Comparison of ENCODE assay signal across 22 cellular contexts in genomic region chr15:32123473-32123872, GRCh38.
"Had no signal": no experiment of that assay in that cellular context is flagged by ENCODE, and none has a peak within 500 bp of the region (broad histone marks: within the 10 kb centered on the region; RNA-seq: fewer than 3 reads in every experiment).

No MANE protein-coding gene starts in this region.

- DNase-seq: dermis blood vessel endothelial cell; dorsolateral prefrontal cortex; effector CD4-positive, alpha-beta T cell; effector memory CD4-positive, alpha-beta T cell; foreskin keratinocyte; heart right ventricle; hippocampal formation; left cardiac atrium; left lung; left ventricle myocardium superior; lower lobe of right lung; mesenchymal stem cell; mucosa of descending colon had no signal

- H3K27ac ChIP-seq: coronary artery, dorsolateral prefrontal cortex, esophagus muscularis mucosa, foreskin keratinocyte, gastroesophageal sphincter, heart right ventricle, left lung, lower lobe of right lung had no signal

- H3K27me3 ChIP-seq: dorsolateral prefrontal cortex, esophagus muscularis mucosa, foreskin keratinocyte, left lung had no signal

- H3K36me3 ChIP-seq: esophagus muscularis mucosa, gastroesophageal sphincter, heart right ventricle, left lung, lower lobe of right lung had no signal

- ATAC-seq: foreskin keratinocyte, gastroesophageal sphincter, heart right ventricle, left cardiac atrium, left lung, left ventricle myocardium superior, lower lobe of right lung, mucosa of descending colon had no signal

- FAIRE-seq: colon, endothelial cell of umbilical vein, frontal cortex, islet of Langerhans, keratinocyte had no signal

- H3K9me3 ChIP-seq: esophagus muscularis mucosa, gastroesophageal sphincter, heart right ventricle, left lung, lower lobe of right lung, mucosa of descending colon had no signal

- H3K36me3 Mint-ChIP-seq: mesothelial cell of epicardium had no signal

- H3K27ac Mint-ChIP-seq: mesothelial cell of epicardium had no signal

- H3K4me1 ChIP-seq: esophagus muscularis mucosa, foreskin keratinocyte, gastroesophageal sphincter, heart right ventricle, left lung, lower lobe of right lung had no signal

- H3K4me3 ChIP-seq: coronary artery, dorsolateral prefrontal cortex, esophagus muscularis mucosa, gastroesophageal sphincter, heart right ventricle, left lung, lower lobe of right lung, mucosa of descending colon had no signal

- H3K4me3 Mint-ChIP-seq: mesothelial cell of epicardium had no signal
